Comparison of ENCODE assay signal across 11 cellular contexts in the genomic region with DNA sequence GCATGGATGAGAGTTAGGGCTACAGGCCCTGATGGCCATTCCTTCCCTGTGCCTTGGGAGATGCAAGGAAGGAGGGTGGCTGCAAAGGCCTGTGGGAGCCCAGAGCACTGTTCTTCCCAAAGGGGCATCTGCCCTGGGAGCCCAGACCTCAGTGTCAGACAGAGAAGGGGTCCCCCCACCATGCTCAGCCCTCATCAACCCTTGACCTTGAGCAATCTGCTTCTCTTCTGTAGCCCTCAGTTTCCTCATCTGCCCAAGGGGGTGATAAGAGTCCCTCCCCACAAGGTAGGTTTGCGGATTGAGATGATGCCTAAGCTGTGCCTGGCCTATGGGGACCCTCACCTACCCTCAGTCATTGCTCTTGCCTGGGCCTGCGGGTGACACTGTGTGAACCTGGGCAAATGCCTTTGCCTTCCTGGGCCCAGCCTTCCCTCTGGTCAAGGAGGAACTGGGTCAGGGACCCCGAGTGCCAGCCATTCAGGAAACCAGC. TPM values are rescaled to one million over a fixed set of nuclear protein-coding genes. Genes with fewer than 3 reads are reported as not detected.
DNase-seq lines count a peak whose midpoint lies in the region; ATAC-seq and TF ChIP-seq lines count a peak whose summit lies in the region.
"Had no signal": no experiment of that assay in that cellular context is flagged by ENCODE, and none has a peak within 500 bp of the region (broad histone marks: within the 10 kb centered on the region; RNA-seq: fewer than 3 reads in every experiment).

No MANE protein-coding gene starts in this region.

- H3K9me2 ChIP-seq in Karpas-422 (replicated peaks; ENCODE audit: insufficient read depth, low read length): no peaks in the 10 kb centered on the region

- TF ChIP-seq POLR2A in stomach (IDR thresholded peaks at IDR 0.05): no peak

- peak overlapping the region in 10 of 11 experiments; percentile 63 to 87 (median 81); a peak in 20 of 22 replicates for H3K9ac ChIP-seq in BLaER1 treated with 17β-estradiol and CSF1 and Interleukin-3, amounts not matched to agents 10 nM and 100 nM
- peak overlapping the region; percentile 62 for H3K9ac ChIP-seq in Karpas-422 (ENCODE audit: low read length)

- H4K20me1 ChIP-seq in BLaER1 treated with 17β-estradiol and CSF1 and Interleukin-3, amounts not matched to agents 10 nM and 100 nM: no peaks in the 10 kb centered on the region
- H4K20me1 ChIP-seq in Karpas-422 (ENCODE audit: insufficient read depth, low read depth, low read length): peaks cover 5% of the 10 kb centered on the region; the same call in 1 of the 2 replicates

- WGBS in stomach, 5 donors: 69 to 88% (median 81%) methylated on average over 3 of the region's 3 CpGs

- no peaks in the 10 kb centered on the region for H3K9me3 ChIP-seq in BLaER1 treated with 17β-estradiol and CSF1 and Interleukin-3, amounts not matched to agents 10 nM and 100 nM (replicated peaks in 1 of 11)
- H3K9me3 ChIP-seq in Karpas-422 (ENCODE audit: low read length) (no peaks in the 10 kb centered on the region), stomach (no peaks in the 10 kb centered on the region), MG63 (no peaks in the 10 kb centered on the region)
- H3K9me3 ChIP-seq: heart left ventricle had no signal

- no peaks in the 10 kb centered on the region for H3K79me2 ChIP-seq in Karpas-422 (ENCODE audit: low read length)

- H3K27ac Mint-ChIP-seq in activated T-cell treated with anti-CD3 and anti-CD28 coated beads, Interleukin-2, amount 50 U/mL, for 24 hours: no peak overlapping the region

- H3K9me3 Mint-ChIP-seq in activated T-cell treated with anti-CD3 and anti-CD28 coated beads, Interleukin-2, amount 50 U/mL, for 24 hours: no peaks in the 10 kb centered on the region

- intact Hi-C loops in stomach (cut with DNase I; ENCODE audit: low total_unique reads): no loop called here

- no peaks in the 10 kb centered on the region for H3K27me3 Mint-ChIP-seq in activated T-cell treated with anti-CD3 and anti-CD28 coated beads, Interleukin-2, amount 50 U/mL, for 24 hours

- H3K4me1 Mint-ChIP-seq in activated T-cell treated with anti-CD3 and anti-CD28 coated beads, Interleukin-2, amount 50 U/mL, for 24 hours (ENCODE audit: low read depth): peaks cover 11% of the 10 kb centered on the region

- no peak overlapping the region for H3K4me3 Mint-ChIP-seq in activated T-cell treated with anti-CD3 and anti-CD28 coated beads, Interleukin-2, amount 50 U/mL, for 24 hours

- no peak overlapping the region for H2AFZ ChIP-seq in Karpas-422 (ENCODE audit: low read length)

- peaks cover 93 to 100% (median 99%) of the 10 kb centered on the region in 10 experiments for H3K4me1 ChIP-seq in BLaER1 treated with 17β-estradiol and CSF1 and Interleukin-3, amounts not matched to agents 10 nM and 100 nM
- H3K4me1 ChIP-seq in Karpas-422 (ENCODE audit: low read length) (peaks cover 98% of the 10 kb centered on the region), stomach (no peaks in the 10 kb centered on the region)

- H3K4me3 ChIP-seq in BLaER1 treated with 17β-estradiol and CSF1 and Interleukin-3, amounts not matched to agents 10 nM and 100 nM: no peak overlapping the region
- H3K4me3 ChIP-seq in Karpas-422 (ENCODE audit: low read length) (peak overlapping the region; percentile 23; the same call in 1 of the 2 replicates), stomach (no peak overlapping the region), MG63 (no peak overlapping the region)
- H3K4me3 ChIP-seq: coronary artery, heart left ventricle had no signal

- H3K27ac ChIP-seq in BLaER1 treated with 17β-estradiol and CSF1 and Interleukin-3, amounts not matched to agents 10 nM and 100 nM: peak overlapping the region; percentile 60 to 99 (median 93); a peak in 21 of 22 replicates
- H3K27ac ChIP-seq in Karpas-422 (ENCODE audit: low read length) (peak overlapping the region; percentile 92), stomach (peak overlapping the region in 1 of 5 donors; percentile 8)
- H3K27ac ChIP-seq: coronary artery, heart left ventricle had no signal

- peak overlapping the region; percentile 77 to 99 (median 92) for H3K4me2 ChIP-seq in BLaER1 treated with 17β-estradiol and CSF1 and Interleukin-3, amounts not matched to agents 10 nM and 100 nM
- H3K4me2 ChIP-seq in Karpas-422 (ENCODE audit: low read depth, low read length, poor library complexity, severe bottlenecking): peak overlapping the region; percentile 56

- DNase-seq in Karpas-422 (no peak), stomach (no peak), D341Med (ENCODE audit: low spot score) (no peak), MG63 (no peak)
- DNase-seq in activated T-cell treated with anti-CD3 and anti-CD28 coated beads, Interleukin-2, amount 50 U/mL, for 24 hours: no peak
- DNase-seq: small intestine had no signal

- H3K36me3 Mint-ChIP-seq in activated T-cell treated with anti-CD3 and anti-CD28 coated beads, Interleukin-2, amount 50 U/mL, for 24 hours (ENCODE audit: low read depth): no peaks in the 10 kb centered on the region

- TF ChIP-seq EP300 in stomach (IDR thresholded peaks at IDR 0.05): no peak

- ATAC-seq in GM19351 (IDR thresholded peaks at IDR 0.05; ENCODE audit: unreplicated experiment): peak; percentile 30
- ATAC-seq in HG02885 (IDR thresholded peaks at IDR 0.05; ENCODE audit: poor library complexity, unreplicated experiment): peak; percentile 29
- ATAC-seq: heart left ventricle had no signal

- no peaks in the 10 kb centered on the region for H3K27me3 ChIP-seq in BLaER1 treated with 17β-estradiol and CSF1 and Interleukin-3, amounts not matched to agents 10 nM and 100 nM
- H3K27me3 ChIP-seq in Karpas-422 (ENCODE audit: low read length) (no peaks in the 10 kb centered on the region), stomach (peaks cover 0 to 12% (median 0%) of the 10 kb centered on the region in 3 donors), MG63 (no peaks in the 10 kb centered on the region)
- H3K27me3 ChIP-seq: heart left ventricle had no signal

- no peaks in the 10 kb centered on the region for H3K36me3 ChIP-seq in BLaER1 treated with 17β-estradiol and CSF1 and Interleukin-3, amounts not matched to agents 10 nM and 100 nM
- H3K36me3 ChIP-seq in Karpas-422 (ENCODE audit: insufficient read depth, low read length): no peaks in the 10 kb centered on the region
- H3K36me3 ChIP-seq in stomach: no peaks in the 10 kb centered on the region
- no peaks in the 10 kb centered on the region for H3K36me3 ChIP-seq in MG63
- H3K36me3 ChIP-seq: heart left ventricle had no signal

- TF ChIP-seq CTCF in stomach (IDR thresholded peaks at IDR 0.05): no peak

RNA-seq across cellular contexts. Expression of gene IGLL5, which starts 47.5 kb away (rescaled TPM):
- 1.1 and 8.3 TPM in 2 replicates for total RNA-seq in Karpas-422 (2014; rRNA removed; shearing (Covaris generic); ENCODE audit: low replicate concordance)
- total RNA-seq in stomach: 10 to 100 TPM in 2 of 5 donors, 1 to 10 TPM in 1, not detected in 2; 2.0 to 53.1 (median 12.3) TPM
- 10 to 100 TPM; 19.7 to 22.6 (median 19.8) TPM for polyA plus RNA-seq in stomach
- total RNA-seq in MG63 (2014; rRNA removed; shearing (Covaris generic); ENCODE audit: low replicate concordance): not detected in 2 replicates
